ENCODE assay signal across 15 cellular contexts in the genomic region with DNA sequence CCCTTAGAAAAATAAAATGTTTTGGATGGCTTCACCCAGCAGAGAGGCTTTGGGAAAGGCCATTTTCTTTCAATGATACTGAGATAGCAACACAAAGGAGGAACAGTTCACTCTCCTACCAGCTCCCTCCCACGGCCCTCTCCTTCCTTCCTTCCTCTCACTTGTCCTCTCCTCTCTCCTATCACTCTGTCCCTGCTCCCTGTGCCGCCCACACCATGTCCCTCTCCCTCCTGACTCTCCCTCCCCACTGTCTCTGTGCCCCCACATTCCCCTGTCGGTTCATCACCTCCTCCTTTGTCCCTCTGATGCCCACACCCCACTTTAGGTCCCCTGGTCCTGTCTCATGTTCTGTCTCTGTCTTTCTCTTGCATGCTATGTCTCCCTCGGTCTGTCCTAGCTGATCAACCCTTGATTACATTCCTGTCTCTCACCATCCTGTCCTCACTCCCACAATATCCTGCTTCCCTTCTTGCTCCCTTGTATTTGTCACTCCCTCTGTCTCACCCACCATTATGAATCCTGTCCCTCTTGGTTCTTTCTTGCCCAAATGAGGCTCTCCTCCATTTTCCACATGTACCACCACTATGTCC. TPM values are rescaled to one million over a fixed set of nuclear protein-coding genes. Genes with fewer than 3 reads are reported as not detected.
DNase-seq lines count a peak whose midpoint lies in the region; ATAC-seq and TF ChIP-seq lines count a peak whose summit lies in the region.
"Had no signal": no experiment of that assay in that cellular context is flagged by ENCODE, and none has a peak within 500 bp of the region (broad histone marks: within the 10 kb centered on the region; RNA-seq: fewer than 3 reads in every experiment).

No MANE protein-coding gene starts in this region.

- POLR2A ChIA-PET in activated CD4-positive, alpha-beta memory T cell treated with anti-CD3 and anti-CD28 coated beads, Interleukin-2, amount 10 ng/mL, durations not matched to agents 7 days and 5 days (lab: Charles Lee) = interaction anchor here (1.5 kb wide), 1 partner anchor 24 kb away, joined by 6 read pairs; no protein-coding TSS in a partner anchor
- POLR2A ChIA-PET in OCI-LY7 (lab: Charles Lee) = no interaction called here

- no peaks in the 10 kb centered on the region for H3K4me1 ChIP-seq in effector memory CD4-positive, alpha-beta T cell (ENCODE audit: control insufficient read depth, insufficient read depth, low read length, poor library complexity, severe bottlenecking)
- H3K4me1 ChIP-seq in OCI-LY7 (ENCODE audit: insufficient read depth, low read length, poor library complexity, severe bottlenecking) = no peaks in the 10 kb centered on the region

- no peaks in the 10 kb centered on the region for H4K20me1 ChIP-seq in OCI-LY7 (ENCODE audit: insufficient read depth, low read length)

- H3K27ac Mint-ChIP-seq in stimulated activated naive CD8-positive, alpha-beta T cell treated with anti-CD3 and anti-CD28 coated beads, Interleukin-15, Interleukin-2, amounts not matched to agents 100 ng/mL and 50 ng/mL, for 24 hours = peak overlapping the region; percentile 51
- peak overlapping the region; percentile 7 for H3K27ac Mint-ChIP-seq in activated CD4-positive, alpha-beta memory T cell treated with anti-CD3 and anti-CD28 coated beads, Interleukin-2, amount 10 ng/mL, durations not matched to agents 7 days and 5 days
- peak overlapping the region; percentile 34 for H3K27ac Mint-ChIP-seq in glutamatergic neuron (ENCODE audit: unreplicated experiment)

- H3K36me3 Mint-ChIP-seq in stimulated activated naive CD8-positive, alpha-beta T cell treated with anti-CD3 and anti-CD28 coated beads, Interleukin-15, Interleukin-2, amounts not matched to agents 100 ng/mL and 50 ng/mL, for 24 hours (ENCODE audit: low read depth) = peaks cover 54% of the 10 kb centered on the region
- peaks cover 82% of the 10 kb centered on the region for H3K36me3 Mint-ChIP-seq in activated CD4-positive, alpha-beta memory T cell treated with anti-CD3 and anti-CD28 coated beads, Interleukin-2, amount 10 ng/mL, durations not matched to agents 7 days and 5 days (ENCODE audit: low read depth)
- peaks cover 13% of the 10 kb centered on the region for H3K36me3 Mint-ChIP-seq in glutamatergic neuron (ENCODE audit: unreplicated experiment)

- H3K4me1 Mint-ChIP-seq in stimulated activated naive CD8-positive, alpha-beta T cell treated with anti-CD3 and anti-CD28 coated beads, Interleukin-15, Interleukin-2, amounts not matched to agents 100 ng/mL and 50 ng/mL, for 24 hours (ENCODE audit: low read depth) = no peaks in the 10 kb centered on the region
- H3K4me1 Mint-ChIP-seq in activated CD4-positive, alpha-beta memory T cell treated with anti-CD3 and anti-CD28 coated beads, Interleukin-2, amount 10 ng/mL, durations not matched to agents 7 days and 5 days = no peaks in the 10 kb centered on the region
- no peaks in the 10 kb centered on the region for H3K4me1 Mint-ChIP-seq in glutamatergic neuron (ENCODE audit: low read depth, unreplicated experiment)

- peaks cover 87% of the 10 kb centered on the region for H3K36me3 ChIP-seq in effector memory CD4-positive, alpha-beta T cell (ENCODE audit: control insufficient read depth, insufficient read depth, low read length)
- H3K36me3 ChIP-seq in OCI-LY7 (ENCODE audit: insufficient read depth, low read length) = peaks cover 45% of the 10 kb centered on the region

- H3K9me3 Mint-ChIP-seq in stimulated activated naive CD8-positive, alpha-beta T cell treated with anti-CD3 and anti-CD28 coated beads, Interleukin-15, Interleukin-2, amounts not matched to agents 100 ng/mL and 50 ng/mL, for 24 hours = no peaks in the 10 kb centered on the region
- no peaks in the 10 kb centered on the region for H3K9me3 Mint-ChIP-seq in activated CD4-positive, alpha-beta memory T cell treated with anti-CD3 and anti-CD28 coated beads, Interleukin-2, amount 10 ng/mL, durations not matched to agents 7 days and 5 days
- peaks cover 4% of the 10 kb centered on the region for H3K9me3 Mint-ChIP-seq in glutamatergic neuron (ENCODE audit: unreplicated experiment)

- intact Hi-C loops in OCI-LY7 (cut with micrococcal nuclease; ENCODE audit: unreplicated experiment) = no loop called here

- no peaks in the 10 kb centered on the region for H3K9me2 ChIP-seq in OCI-LY7 (ENCODE audit: insufficient read depth, low read length)

- no peak overlapping the region for H3K4me3 ChIP-seq in effector memory CD4-positive, alpha-beta T cell (ENCODE audit: insufficient read depth, low read depth, low read length, poor library complexity, severe bottlenecking)
- no peak overlapping the region for H3K4me3 ChIP-seq in OCI-LY7 (ENCODE audit: low read depth, low read length, poor library complexity, severe bottlenecking)
- H3K4me3 ChIP-seq: MG63, thoracic aorta had no signal

- H3K27me3 ChIP-seq in effector memory CD4-positive, alpha-beta T cell (replicated peaks; ENCODE audit: control insufficient read depth, insufficient read depth, low read length, poor library complexity, severe bottlenecking) = no peaks in the 10 kb centered on the region
- H3K27me3 ChIP-seq: MG63 had no signal

- H3K4me3 Mint-ChIP-seq in stimulated activated naive CD8-positive, alpha-beta T cell treated with anti-CD3 and anti-CD28 coated beads, Interleukin-15, Interleukin-2, amounts not matched to agents 100 ng/mL and 50 ng/mL, for 24 hours = no peak overlapping the region
- H3K4me3 Mint-ChIP-seq in activated CD4-positive, alpha-beta memory T cell treated with anti-CD3 and anti-CD28 coated beads, Interleukin-2, amount 10 ng/mL, durations not matched to agents 7 days and 5 days = no peak overlapping the region
- no peak overlapping the region for H3K4me3 Mint-ChIP-seq in glutamatergic neuron (ENCODE audit: unreplicated experiment)

- no peak overlapping the region for H3K27ac ChIP-seq in effector memory CD4-positive, alpha-beta T cell (ENCODE audit: insufficient read depth, low read length, poor library complexity, severe bottlenecking)
- no peak overlapping the region for H3K27ac ChIP-seq in OCI-LY7 (ENCODE audit: low read depth, low read length, poor library complexity, severe bottlenecking)
- H3K27ac ChIP-seq: thoracic aorta had no signal

- DNase-seq in stimulated activated naive CD8-positive, alpha-beta T cell treated with anti-CD3 and anti-CD28 coated beads, Interleukin-15, Interleukin-2, amounts not matched to agents 100 U/mL and 50 U/mL, for 24 hours = no peak
- DNase-seq in activated CD4-positive, alpha-beta memory T cell treated with anti-CD3 and anti-CD28 coated beads, Interleukin-2, amount 10 ng/mL, durations not matched to agents 7 days and 5 days = no peak
- no peak for DNase-seq in glutamatergic neuron
- no peak for DNase-seq in effector memory CD4-positive, alpha-beta T cell
- DNase-seq in OCI-LY7 (ENCODE audit: low spot score) = no peak
- no peak for DNase-seq in central memory CD4-positive, alpha-beta T cell
- DNase-seq: activated T-cell treated with anti-CD3 and anti-CD28 coated beads, Interleukin-2, amount 50 U/mL, for 1 hour; Calu3; MG63; NCI-H1694 treated with DMSO at 0.1 percent for 48 hours; Right ventricle myocardium superior; stimulated activated CD4-positive, alpha-beta T cell treated with anti-CD3 and anti-CD28 coated beads, Interleukin-2, amount 100 ng/mL, for 48 hours had no signal

- no TSS peak for BruUV-seq in OCI-LY7 (replicated peaks; lab: Mats Ljungman, UMichigan)

- no peak overlapping the region for H3K4me2 ChIP-seq in OCI-LY7 (ENCODE audit: low read length)

- TF ChIP-seq CTCF in glutamatergic neuron (IDR thresholded peaks at IDR 0.05; ENCODE audit: partially characterized antibody, unreplicated experiment) (no peak), OCI-LY7 (conservative IDR thresholded peaks at IDR 0.05; ENCODE audit: low read length) (no peak)

- no peaks in the 10 kb centered on the region for H3K9me3 ChIP-seq in effector memory CD4-positive, alpha-beta T cell (ENCODE audit: control insufficient read depth, low read length)
- no peaks in the 10 kb centered on the region for H3K9me3 ChIP-seq in OCI-LY7 (ENCODE audit: low read length)
- H3K9me3 ChIP-seq: MG63, thoracic aorta had no signal

- no peaks in the 10 kb centered on the region for H3K79me2 ChIP-seq in OCI-LY7 (ENCODE audit: insufficient read depth, low read depth, low read length)

- H3K27me3 Mint-ChIP-seq in stimulated activated naive CD8-positive, alpha-beta T cell treated with anti-CD3 and anti-CD28 coated beads, Interleukin-15, Interleukin-2, amounts not matched to agents 100 ng/mL and 50 ng/mL, for 24 hours = no peaks in the 10 kb centered on the region
- H3K27me3 Mint-ChIP-seq in activated CD4-positive, alpha-beta memory T cell treated with anti-CD3 and anti-CD28 coated beads, Interleukin-2, amount 10 ng/mL, durations not matched to agents 7 days and 5 days = no peaks in the 10 kb centered on the region
- peaks cover 3% of the 10 kb centered on the region for H3K27me3 Mint-ChIP-seq in glutamatergic neuron (ENCODE audit: unreplicated experiment)

- no peak for ATAC-seq in stimulated activated naive CD8-positive, alpha-beta T cell treated with anti-CD3 and anti-CD28 coated beads, Interleukin-15, Interleukin-2, amounts not matched to agents 100 U/mL and 50 U/mL, for 24 hours
- no peak for ATAC-seq in HG03432 (IDR thresholded peaks at IDR 0.05; ENCODE audit: unreplicated experiment)

- no peak overlapping the region for H2AFZ ChIP-seq in OCI-LY7 (ENCODE audit: low read length)

- CTCF ChIA-PET in activated CD4-positive, alpha-beta memory T cell treated with anti-CD3 and anti-CD28 coated beads, Interleukin-2, amount 10 ng/mL, durations not matched to agents 7 days and 5 days (lab: Charles Lee) = no interaction called here
- CTCF ChIA-PET in OCI-LY7 (lab: Charles Lee; ENCODE audit: unreplicated experiment) = no interaction called here

RNA-seq across cellular contexts. Expression of a gene that starts 30.1 kb away (rescaled TPM):
- 10 to 100 TPM; 85.6 to 97.6 TPM for total RNA-seq in activated CD4-positive, alpha-beta memory T cell treated with anti-CD3 and anti-CD28 coated beads, Interleukin-2, amount 10 ng/mL, durations not matched to agents 7 days and 5 days
- 60.3 TPM for total RNA-seq in glutamatergic neuron (ENCODE audit: unreplicated experiment)
- total RNA-seq in OCI-LY7 (2014; rRNA removed; shearing (Covaris generic)) = 16.0 and 18.9 TPM in 2 replicates
- 33.5 and 36.4 TPM in 2 replicates for total RNA-seq in OCI-LY7 (2022)
